Comparison of ENCODE assay signal across 1 cellular context in the genomic region with DNA sequence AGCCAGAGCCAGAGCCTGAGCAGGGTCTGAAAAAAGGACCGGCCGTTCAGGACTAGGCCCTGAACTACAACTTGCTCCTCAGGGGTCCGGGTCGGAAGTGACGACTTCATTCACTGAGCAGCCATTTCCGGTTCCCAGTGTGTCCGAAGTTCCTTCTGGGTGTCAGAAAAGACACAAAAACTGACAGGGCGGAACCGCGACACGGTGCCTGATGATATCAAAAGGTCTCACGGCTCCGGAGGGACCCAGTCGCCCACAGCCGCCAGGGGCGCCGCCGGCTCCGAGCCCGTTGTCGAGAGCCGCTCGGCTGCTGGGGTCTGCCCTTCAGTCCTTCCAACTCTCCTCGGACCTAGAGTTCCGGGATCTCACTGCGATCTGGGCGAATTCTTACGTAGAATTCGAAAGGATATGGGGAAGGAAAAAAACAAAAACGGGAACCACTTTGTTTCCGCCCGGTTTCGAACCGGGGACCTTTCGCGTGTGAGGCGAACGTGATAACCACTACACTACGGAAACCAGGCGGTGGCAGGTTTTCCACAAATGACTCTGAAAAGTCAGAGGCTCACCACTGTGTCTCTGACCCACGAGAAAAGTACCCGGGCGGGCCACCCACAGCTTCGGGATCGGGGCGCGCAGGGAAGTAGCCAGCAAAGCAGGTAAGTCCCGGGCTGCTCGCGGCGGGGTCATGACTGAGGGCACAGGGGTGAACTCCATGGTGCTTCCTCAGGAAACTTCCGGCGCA.
TF ChIP-seq lines count a peak whose summit lies in the region.

No MANE protein-coding gene starts in this region.

TF ChIP-seq in SK-N-SH, 30 proteins besides CTCF, POLR2A, EP300 and RAD21 (continued from another document):
- peak; percentile 88 for TF ChIP-seq POLR2AphosphoS5 (IDR thresholded peaks at IDR 0.05; ENCODE audit: low read depth, low read length)
- TF ChIP-seq MEF2A (IDR thresholded peaks at IDR 0.05; ENCODE audit: borderline replicate concordance, low read depth) = peak; percentile 21; the same call in 1 of the 2 replicates
- peak; percentile 84 for TF ChIP-seq GABPA (IDR thresholded peaks at IDR 0.05; ENCODE audit: low read depth)
- TF ChIP-seq, protein P1, sequence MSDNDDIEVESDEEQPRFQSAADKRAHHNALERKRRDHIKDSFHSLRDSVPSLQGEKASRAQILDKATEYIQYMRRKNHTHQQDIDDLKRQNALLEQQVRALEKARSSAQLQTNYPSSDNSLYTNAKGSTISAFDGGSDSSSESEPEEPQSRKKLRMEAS (IDR thresholded peaks at IDR 0.05; ENCODE audit: low read depth) = peak; percentile 16; the same call in 1 of the 2 replicates
- 0 out of 2 replicates have a peak, but pooled peaks have one; percentile 64 for TF ChIP-seq FOXJ3 (CRISPR knock-in tag; IDR thresholded peaks at IDR 0.05)
- TF ChIP-seq, protein P2, sequence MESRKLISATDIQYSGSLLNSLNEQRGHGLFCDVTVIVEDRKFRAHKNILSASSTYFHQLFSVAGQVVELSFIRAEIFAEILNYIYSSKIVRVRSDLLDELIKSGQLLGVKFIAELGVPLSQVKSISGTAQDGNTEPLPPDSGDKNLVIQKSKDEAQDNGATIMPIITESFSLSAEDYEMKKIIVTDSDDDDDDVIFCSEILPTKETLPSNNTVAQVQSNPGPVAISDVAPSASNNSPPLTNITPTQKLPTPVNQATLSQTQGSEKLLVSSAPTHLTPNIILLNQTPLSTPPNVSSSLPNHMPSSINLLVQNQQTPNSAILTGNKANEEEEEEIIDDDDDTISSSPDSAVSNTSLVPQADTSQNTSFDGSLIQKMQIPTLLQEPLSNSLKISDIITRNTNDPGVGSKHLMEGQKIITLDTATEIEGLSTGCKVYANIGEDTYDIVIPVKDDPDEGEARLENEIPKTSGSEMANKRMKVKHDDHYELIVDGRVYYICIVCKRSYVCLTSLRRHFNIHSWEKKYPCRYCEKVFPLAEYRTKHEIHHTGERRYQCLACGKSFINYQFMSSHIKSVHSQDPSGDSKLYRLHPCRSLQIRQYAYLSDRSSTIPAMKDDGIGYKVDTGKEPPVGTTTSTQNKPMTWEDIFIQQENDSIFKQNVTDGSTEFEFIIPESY (IDR thresholded peaks at IDR 0.05; ENCODE audit: borderline replicate concordance, low read depth) = 0 out of 2 replicates have a peak, but pooled peaks have one; percentile 14
- 0 out of 2 replicates have a peak, but pooled peaks have one; percentile 19 for TF ChIP-seq GATA2 (CRISPR knock-in tag; IDR thresholded peaks at IDR 0.05)
- TF ChIP-seq NFIC (IDR thresholded peaks at IDR 0.05; ENCODE audit: borderline replicate concordance) = peak; percentile 16; the same call in 1 of the 2 replicates
- peak; percentile 76; the same call in 1 of the 2 replicates for TF ChIP-seq TAF1 (IDR thresholded peaks at IDR 0.05; ENCODE audit: borderline replicate concordance, low read depth, low read length)
- peak; percentile 71 for TF ChIP-seq FOSL2 (IDR thresholded peaks at IDR 0.05; ENCODE audit: borderline replicate concordance, low read depth)
- TF ChIP-seq ELF1 (IDR thresholded peaks at IDR 0.05) = peak; percentile 29; the same call in 1 of the 2 replicates
- peak; percentile 63; the same call in 1 of the 2 replicates for TF ChIP-seq YY1 (IDR thresholded peaks at IDR 0.05; ENCODE audit: low read depth)
- peak; percentile 92 for TF ChIP-seq TEAD4 (IDR thresholded peaks at IDR 0.05; ENCODE audit: borderline replicate concordance, insufficient read depth)
